18 cellular contexts compared by ENCODE assay signal in the genomic region with DNA sequence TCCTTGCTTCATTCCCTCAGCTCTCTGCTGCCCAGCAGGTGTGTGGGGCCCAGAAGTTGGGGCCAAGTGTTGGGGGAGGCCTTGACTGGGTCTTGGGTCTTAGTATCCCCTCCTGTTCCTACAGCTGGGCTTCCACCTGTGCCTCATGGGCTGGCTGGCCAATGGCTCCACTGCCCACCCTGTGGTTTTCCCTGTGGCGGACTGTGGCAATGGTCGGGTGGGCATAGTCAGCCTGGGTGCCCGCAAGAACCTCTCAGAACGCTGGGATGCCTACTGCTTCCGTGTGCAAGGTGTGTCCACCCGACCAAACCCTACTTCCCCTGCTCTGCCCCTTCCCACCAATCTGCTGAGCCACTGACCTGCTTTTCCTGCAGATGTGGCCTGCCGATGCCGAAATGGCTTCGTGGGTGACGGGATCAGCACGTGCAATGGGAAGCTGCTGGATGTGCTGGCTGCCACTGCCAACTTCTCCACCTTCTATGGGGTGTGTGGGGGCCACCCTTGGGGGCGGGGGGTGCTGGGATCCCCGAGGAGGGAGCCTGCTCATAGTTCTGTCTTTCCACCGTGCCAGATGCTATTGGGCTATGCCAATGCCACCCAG. TPM values are rescaled to one million over a fixed set of nuclear protein-coding genes. Genes with fewer than 3 reads are reported as not detected.
"Had no signal": no experiment of that assay in that cellular context is flagged by ENCODE, and none has a peak within 500 bp of the region (broad histone marks: within the 10 kb centered on the region; RNA-seq: fewer than 3 reads in every experiment).

No MANE protein-coding gene starts in this region.

- H3K27ac ChIP-seq: foreskin keratinocyte, left lung, suprapubic skin, transverse colon, vagina, WERI-Rb-1 had no signal

- ATAC-seq: activated naive CD4-positive, alpha-beta T cell treated with anti-CD3 and anti-CD28 coated beads, Interleukin-2, amount 50 U/mL, for 72 hours; activated T-cell treated with anti-CD3 and anti-CD28 coated beads, Interleukin-2, amount 50 U/mL, for 72 hours; foreskin keratinocyte; left lung; naive thymus-derived CD8-positive, alpha-beta T cell had no signal

- DNase-seq: activated CD4-positive, alpha-beta T cell treated with anti-CD3 and anti-CD28 coated beads, Interleukin-2, amount 50 U/mL, for 4 hours; activated gamma-delta T cell treated with Interleukin-2 at 50 U/mL for 16 hours; activated T-cell treated with anti-CD3 and anti-CD28 coated beads, Interleukin-2, amount 50 U/mL, for 72 hours; adrenal gland; foreskin keratinocyte; hypothalamus; islet precursor cell; mesendoderm; retina; transverse colon; WERI-Rb-1 had no signal

- H3K27ac Mint-ChIP-seq: activated naive CD4-positive, alpha-beta T cell treated with anti-CD3 and anti-CD28 coated beads, Interleukin-2, amount 50 U/mL, for 72 hours; activated T-cell treated with anti-CD3 and anti-CD28 coated beads, Interleukin-2, amount 50 U/mL, for 72 hours; naive thymus-derived CD8-positive, alpha-beta T cell; stimulated activated naive CD8-positive, alpha-beta T cell treated with anti-CD3 and anti-CD28 coated beads, Interleukin-15, Interleukin-2, amounts not matched to agents 100 ng/mL and 50 ng/mL, for 24 hours had no signal

- H3K4me3 Mint-ChIP-seq: activated T-cell treated with anti-CD3 and anti-CD28 coated beads, Interleukin-2, amount 50 U/mL, for 72 hours; naive thymus-derived CD8-positive, alpha-beta T cell; stimulated activated naive CD8-positive, alpha-beta T cell treated with anti-CD3 and anti-CD28 coated beads, Interleukin-15, Interleukin-2, amounts not matched to agents 100 ng/mL and 50 ng/mL, for 24 hours had no signal

- H3K27me3 ChIP-seq: adrenal gland, foreskin keratinocyte, left lung, suprapubic skin, transverse colon, vagina had no signal

- H3K4me3 ChIP-seq: adrenal gland, left lung, suprapubic skin, transverse colon, vagina had no signal

- H3K36me3 Mint-ChIP-seq: activated naive CD4-positive, alpha-beta T cell treated with anti-CD3 and anti-CD28 coated beads, Interleukin-2, amount 50 U/mL, for 72 hours; naive thymus-derived CD8-positive, alpha-beta T cell had no signal

- H3K36me3 ChIP-seq: transverse colon had no signal

- H3K27me3 Mint-ChIP-seq: naive thymus-derived CD8-positive, alpha-beta T cell; stimulated activated naive CD8-positive, alpha-beta T cell treated with anti-CD3 and anti-CD28 coated beads, Interleukin-15, Interleukin-2, amounts not matched to agents 100 ng/mL and 50 ng/mL, for 24 hours had no signal

- H3K9me3 Mint-ChIP-seq: activated naive CD4-positive, alpha-beta T cell treated with anti-CD3 and anti-CD28 coated beads, Interleukin-2, amount 50 U/mL, for 72 hours; activated T-cell treated with anti-CD3 and anti-CD28 coated beads, Interleukin-2, amount 50 U/mL, for 72 hours; naive thymus-derived CD8-positive, alpha-beta T cell; stimulated activated naive CD8-positive, alpha-beta T cell treated with anti-CD3 and anti-CD28 coated beads, Interleukin-15, Interleukin-2, amounts not matched to agents 100 ng/mL and 50 ng/mL, for 24 hours had no signal

- H3K9me3 ChIP-seq: adrenal gland, left lung, suprapubic skin, transverse colon, vagina had no signal

RNA-seq across cellular contexts. Expression of a gene that starts 27.6 kb away (rescaled TPM):
- total RNA-seq: activated CD8-positive, alpha-beta memory T cell treated with anti-CD3 and anti-CD28 coated beads for 36 hours; foreskin keratinocyte had no signal
